Comparison of ENCODE assay signal across 9 cellular contexts in genomic region chr6:91276315-91276714, GRCh38.
DNase-seq lines count a peak whose midpoint lies in the region; ATAC-seq and TF ChIP-seq lines count a peak whose summit lies in the region.
"Had no signal": no experiment of that assay in that cellular context is flagged by ENCODE, and none has a peak within 500 bp of the region (broad histone marks: within the 10 kb centered on the region; RNA-seq: fewer than 3 reads in every experiment).

No MANE protein-coding gene starts in this region.

- no peaks in the 10 kb centered on the region for H3K27me3 Mint-ChIP-seq in activated CD8-positive, alpha-beta T cell treated with anti-CD3 and anti-CD28 coated beads for 36 hours
- no peaks in the 10 kb centered on the region for H3K27me3 Mint-ChIP-seq in activated CD8-positive, alpha-beta T cell treated with anti-CD3 and anti-CD28 coated beads, Interleukin-2, amount 10 ng/mL, durations not matched to agents 7 days and 5 days (ENCODE audit: low read depth)
- H3K27me3 Mint-ChIP-seq in type B pancreatic cell = no peaks in the 10 kb centered on the region
- H3K27me3 Mint-ChIP-seq: CD8-positive, alpha-beta memory T cell had no signal

- H3K4me1 ChIP-seq in left lung = no peaks in the 10 kb centered on the region

- no peak overlapping the region for H3K4me3 Mint-ChIP-seq in activated CD8-positive, alpha-beta T cell treated with anti-CD3 and anti-CD28 coated beads for 36 hours
- no peak overlapping the region for H3K4me3 Mint-ChIP-seq in activated CD8-positive, alpha-beta T cell treated with anti-CD3 and anti-CD28 coated beads, Interleukin-2, amount 10 ng/mL, durations not matched to agents 7 days and 5 days
- H3K4me3 Mint-ChIP-seq in type B pancreatic cell = no peak overlapping the region
- H3K4me3 Mint-ChIP-seq: CD8-positive, alpha-beta memory T cell had no signal

- intact Hi-C loops in activated CD8-positive, alpha-beta T cell treated with anti-CD3 and anti-CD28 coated beads for 36 hours (cut with micrococcal nuclease) = no loop called here
- intact Hi-C loops in left lung (cut with DNase I) = no loop called here

- H3K27me3 ChIP-seq in left lung = no peaks in the 10 kb centered on the region

- H3K27ac ChIP-seq in VCaP (no peak overlapping the region), left lung (no peak overlapping the region)

- H3K4me1 Mint-ChIP-seq in activated CD8-positive, alpha-beta T cell treated with anti-CD3 and anti-CD28 coated beads for 36 hours (ENCODE audit: low read depth) = no peaks in the 10 kb centered on the region
- no peaks in the 10 kb centered on the region for H3K4me1 Mint-ChIP-seq in activated CD8-positive, alpha-beta T cell treated with anti-CD3 and anti-CD28 coated beads, Interleukin-2, amount 10 ng/mL, durations not matched to agents 7 days and 5 days (ENCODE audit: low read depth)
- no peaks in the 10 kb centered on the region for H3K4me1 Mint-ChIP-seq in type B pancreatic cell (ENCODE audit: unreplicated experiment)
- H3K4me1 Mint-ChIP-seq: CD8-positive, alpha-beta memory T cell had no signal

- H3K36me3 ChIP-seq in left lung = no peaks in the 10 kb centered on the region

- H3K9me3 Mint-ChIP-seq in activated CD8-positive, alpha-beta T cell treated with anti-CD3 and anti-CD28 coated beads for 36 hours = no peaks in the 10 kb centered on the region
- no peaks in the 10 kb centered on the region for H3K9me3 Mint-ChIP-seq in activated CD8-positive, alpha-beta T cell treated with anti-CD3 and anti-CD28 coated beads, Interleukin-2, amount 10 ng/mL, durations not matched to agents 7 days and 5 days (ENCODE audit: insufficient read depth)
- no peaks in the 10 kb centered on the region for H3K9me3 Mint-ChIP-seq in type B pancreatic cell

- H3K4me3 ChIP-seq in left lung = no peak overlapping the region

- DNase-seq in activated CD8-positive, alpha-beta T cell treated with anti-CD3 and anti-CD28 coated beads for 36 hours = no peak
- no peak for DNase-seq in activated CD8-positive, alpha-beta T cell treated with anti-CD3 and anti-CD28 coated beads, Interleukin-2, amount 10 ng/mL, durations not matched to agents 7 days and 5 days
- peak; percentile 56 for DNase-seq in HuH-7 (ENCODE audit: low spot score)
- no peak for DNase-seq in type B pancreatic cell (ENCODE audit: extremely low spot score, unreplicated experiment)
- DNase-seq in left lung = no peak
- DNase-seq in stimulated activated naive CD4-positive, alpha-beta T cell (lab: John Stamatoyannopoulos, UW) = no peak
- no peak for DNase-seq in T-helper 9 cell
- DNase-seq: CD8-positive, alpha-beta memory T cell had no signal

- peak; percentile 17 for TF ChIP-seq CTCF in activated CD8-positive, alpha-beta T cell treated with anti-CD3 and anti-CD28 coated beads for 36 hours (IDR thresholded peaks at IDR 0.05)
- TF ChIP-seq CTCF in VCaP (conservative IDR thresholded peaks at IDR 0.05) (peak; percentile 77), type B pancreatic cell (conservative IDR thresholded peaks at IDR 0.05) (peak; percentile 73), left lung (IDR thresholded peaks at IDR 0.05) (peak in 1 of 2 donors; percentile 20)

- H3K9me3 ChIP-seq in left lung = peaks cover 0 to 4% of the 10 kb centered on the region in 2 donors

- no peaks in the 10 kb centered on the region for H3K36me3 Mint-ChIP-seq in activated CD8-positive, alpha-beta T cell treated with anti-CD3 and anti-CD28 coated beads for 36 hours (ENCODE audit: low read depth)
- H3K36me3 Mint-ChIP-seq in activated CD8-positive, alpha-beta T cell treated with anti-CD3 and anti-CD28 coated beads, Interleukin-2, amount 10 ng/mL, durations not matched to agents 7 days and 5 days (ENCODE audit: low read depth) = no peaks in the 10 kb centered on the region
- H3K36me3 Mint-ChIP-seq in type B pancreatic cell = no peaks in the 10 kb centered on the region
- H3K36me3 Mint-ChIP-seq: CD8-positive, alpha-beta memory T cell had no signal

- no peak overlapping the region for H3K27ac Mint-ChIP-seq in activated CD8-positive, alpha-beta T cell treated with anti-CD3 and anti-CD28 coated beads for 36 hours
- no peak overlapping the region for H3K27ac Mint-ChIP-seq in activated CD8-positive, alpha-beta T cell treated with anti-CD3 and anti-CD28 coated beads, Interleukin-2, amount 10 ng/mL, durations not matched to agents 7 days and 5 days
- no peak overlapping the region for H3K27ac Mint-ChIP-seq in type B pancreatic cell
- H3K27ac Mint-ChIP-seq: CD8-positive, alpha-beta memory T cell had no signal

- POLR2A ChIA-PET in activated CD8-positive, alpha-beta T cell treated with anti-CD3 and anti-CD28 coated beads for 36 hours (lab: Charles Lee) = no interaction called here
- POLR2A ChIA-PET in activated CD8-positive, alpha-beta T cell treated with anti-CD3 and anti-CD28 coated beads, Interleukin-2, amount 10 ng/mL, durations not matched to agents 7 days and 5 days (lab: Charles Lee) = no interaction called here

- ATAC-seq in activated CD8-positive, alpha-beta T cell treated with anti-CD3 and anti-CD28 coated beads for 36 hours = no peak
- no peak for ATAC-seq in activated CD8-positive, alpha-beta T cell treated with anti-CD3 and anti-CD28 coated beads, Interleukin-2, amount 10 ng/mL, durations not matched to agents 7 days and 5 days
- no peak for ATAC-seq in left lung

- CTCF ChIA-PET in activated CD8-positive, alpha-beta T cell treated with anti-CD3 and anti-CD28 coated beads for 36 hours (lab: Charles Lee) = interaction anchor here (1.0 to 1.2 kb wide), 2 partner anchors 17 to 29 kb away, joined by 3 read pairs; no protein-coding TSS in a partner anchor
- CTCF ChIA-PET in activated CD8-positive, alpha-beta T cell treated with anti-CD3 and anti-CD28 coated beads, Interleukin-2, amount 10 ng/mL, durations not matched to agents 7 days and 5 days (lab: Charles Lee) = no interaction called here
